In the genomic region with DNA sequence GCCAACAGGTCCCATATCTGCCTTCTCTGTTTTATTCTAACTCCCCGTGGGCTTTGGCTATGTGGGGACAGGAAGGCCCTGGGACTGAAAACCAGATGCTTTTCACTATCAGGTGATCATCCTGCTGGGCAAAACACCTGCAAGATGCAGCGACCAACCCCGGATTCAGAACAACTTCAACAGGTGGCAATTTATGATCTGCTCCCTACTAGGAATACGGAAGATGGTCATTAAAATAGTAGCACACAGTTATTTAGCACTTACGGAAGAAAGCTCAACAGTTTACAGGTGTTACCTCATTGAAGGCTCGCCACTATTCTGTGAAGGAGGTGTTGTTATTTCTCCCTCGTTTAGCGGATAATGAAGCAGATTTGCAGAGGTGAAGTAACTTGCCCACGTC, we compare ENCODE assay signal across 26 cellular contexts. TPM values are rescaled to one million over a fixed set of nuclear protein-coding genes. Genes with fewer than 3 reads are reported as not detected.
"Had no signal": no experiment of that assay in that cellular context is flagged by ENCODE, and none has a peak within 500 bp of the region (broad histone marks: within the 10 kb centered on the region; RNA-seq: fewer than 3 reads in every experiment).

No MANE protein-coding gene starts in this region.

- H3K4me1 Mint-ChIP-seq: activated B cell treated with CpG ODN at 0.5 μM for 24 hours, nephron, T-cell had no signal

- H3K27ac Mint-ChIP-seq: activated B cell treated with CpG ODN at 0.5 μM for 24 hours; activated T-cell treated with anti-CD3 and anti-CD28 coated beads, Interleukin-2, amount 50 U/mL, for 72 hours; stimulated activated effector memory CD8-positive, alpha-beta T cell treated with anti-CD3 and anti-CD28 coated beads, Interleukin-12 subunit alpha, Interleukin-12 subunit beta, amount 100 ng/mL, for 72 hours; stimulated activated naive CD8-positive, alpha-beta T cell treated with anti-CD3 and anti-CD28 coated beads, Interleukin-15, Interleukin-2, amounts not matched to agents 100 ng/mL and 50 ng/mL, for 24 hours; T-cell had no signal

- H3K4me3 ChIP-seq: body of pancreas, left lung, lower lobe of right lung, skin epidermis, tibial artery had no signal

- DNase-seq: activated B cell treated with CpG ODN at 0.5 μM for 24 hours; activated CD4-positive, alpha-beta T cell treated with anti-CD3 and anti-CD28 coated beads, Interleukin-2, amount 50 U/mL, for 1 hour; activated naive CD4-positive, alpha-beta T cell; activated T-cell treated with anti-CD3 and anti-CD28 coated beads for 4 hours; activated T-cell treated with anti-CD3 and anti-CD28 coated beads, Interleukin-2, amount 50 U/mL, for 72 hours; aorta; cerebellar nuclear complex; cortex of kidney; kidney; left lung; lower lobe of right lung; retina; stimulated activated CD4-positive, alpha-beta T cell treated with anti-CD3 and anti-CD28 coated beads, Interleukin-4, amount 100 ng/mL, for 24 hours; T-cell; tibial artery had no signal

- H3K9me3 Mint-ChIP-seq: activated B cell treated with CpG ODN at 0.5 μM for 24 hours; activated naive CD4-positive, alpha-beta T cell treated with anti-CD3 and anti-CD28 coated beads, Interleukin-2, amount 50 U/mL, for 72 hours; activated T-cell treated with anti-CD3 and anti-CD28 coated beads, Interleukin-2, amount 50 U/mL, for 72 hours; nephron; stimulated activated effector memory CD8-positive, alpha-beta T cell treated with anti-CD3 and anti-CD28 coated beads, Interleukin-12 subunit alpha, Interleukin-12 subunit beta, amount 100 ng/mL, for 72 hours; stimulated activated naive CD8-positive, alpha-beta T cell treated with anti-CD3 and anti-CD28 coated beads, Interleukin-15, Interleukin-2, amounts not matched to agents 100 ng/mL and 50 ng/mL, for 24 hours; T-cell had no signal

- H3K9me3 ChIP-seq: body of pancreas, left lung, lower lobe of right lung, neutrophil, tibial artery had no signal

- H3K27ac ChIP-seq: left lung, lower lobe of right lung, neutrophil had no signal

- FAIRE-seq: kidney had no signal

- H3K27me3 Mint-ChIP-seq: stimulated activated naive CD8-positive, alpha-beta T cell treated with anti-CD3 and anti-CD28 coated beads, Interleukin-15, Interleukin-2, amounts not matched to agents 100 ng/mL and 50 ng/mL, for 24 hours; T-cell had no signal

- H3K27me3 ChIP-seq: body of pancreas, left lung, tibial artery had no signal

- ATAC-seq: activated naive CD4-positive, alpha-beta T cell treated with anti-CD3 and anti-CD28 coated beads, Interleukin-2, amount 50 U/mL, for 72 hours; stimulated activated effector memory CD8-positive, alpha-beta T cell treated with anti-CD3 and anti-CD28 coated beads, Interleukin-12 subunit alpha, Interleukin-12 subunit beta, amount 100 ng/mL, for 72 hours; T-cell had no signal

- H3K36me3 Mint-ChIP-seq: activated naive CD4-positive, alpha-beta T cell treated with anti-CD3 and anti-CD28 coated beads, Interleukin-2, amount 50 U/mL, for 72 hours; stimulated activated effector memory CD8-positive, alpha-beta T cell treated with anti-CD3 and anti-CD28 coated beads, Interleukin-12 subunit alpha, Interleukin-12 subunit beta, amount 100 ng/mL, for 72 hours had no signal

- H3K4me3 Mint-ChIP-seq: activated B cell treated with CpG ODN at 0.5 μM for 24 hours; activated T-cell treated with anti-CD3 and anti-CD28 coated beads, Interleukin-2, amount 50 U/mL, for 72 hours; nephron; stimulated activated effector memory CD8-positive, alpha-beta T cell treated with anti-CD3 and anti-CD28 coated beads, Interleukin-12 subunit alpha, Interleukin-12 subunit beta, amount 100 ng/mL, for 72 hours; stimulated activated naive CD8-positive, alpha-beta T cell treated with anti-CD3 and anti-CD28 coated beads, Interleukin-15, Interleukin-2, amounts not matched to agents 100 ng/mL and 50 ng/mL, for 24 hours; T-cell had no signal

- H3K36me3 ChIP-seq: left lung, lower lobe of right lung, neutrophil, tibial artery had no signal

RNA-seq across cellular contexts. Expression of a gene that starts 7.8 kb away (rescaled TPM):
- total RNA-seq: activated naive CD4-positive, alpha-beta T cell treated with anti-CD3 and anti-CD28 coated beads, Interleukin-2, amount 50 U/mL, for 72 hours; aorta; body of pancreas; esophagus mucosa; osteocyte; posterior vena cava; sciatic nerve had no signal
